7 cellular contexts compared by ENCODE assay signal in genomic region chr22:46052801-46053562, GRCh38.
DNase-seq lines count a peak whose midpoint lies in the region; ATAC-seq, FAIRE-seq and TF ChIP-seq lines count a peak whose summit lies in the region.

No MANE protein-coding gene starts in this region.

- no peaks in the 10 kb centered on the region for H3K36me3 ChIP-seq in astrocyte (ENCODE audit: insufficient read depth, low read length)
- no peaks in the 10 kb centered on the region for H3K36me3 ChIP-seq in keratinocyte (ENCODE audit: control insufficient read depth in 2 of 2, extremely low read depth in 1 of 2, insufficient read depth in 2 of 2, low read length in 2 of 2)

- H2AFZ ChIP-seq in astrocyte (ENCODE audit: low read depth, low read length): peak overlapping the region; percentile 68
- no peak overlapping the region for H2AFZ ChIP-seq in keratinocyte (ENCODE audit: control insufficient read depth, low read length)

- FAIRE-seq in GM12891 (lab: Jason Lieb, UNC): peak; percentile 54
- FAIRE-seq in astrocyte (lab: Jason Lieb, UNC): no peak
- peak; percentile 79 for FAIRE-seq in keratinocyte (lab: Jason Lieb, UNC)

- H3K9me1 ChIP-seq in keratinocyte (ENCODE audit: control insufficient read depth, extremely low read depth, insufficient read depth, low read length): no peaks in the 10 kb centered on the region

- no peaks in the 10 kb centered on the region for H3K4me1 Mint-ChIP-seq in astrocyte (ENCODE audit: low read depth, unreplicated experiment)

- H3K27me3 ChIP-seq in astrocyte (ENCODE audit: insufficient read depth, low read length): no peaks in the 10 kb centered on the region
- H3K27me3 ChIP-seq in keratinocyte (ENCODE audit: control insufficient read depth, extremely low read depth, insufficient read depth, low read length): no peaks in the 10 kb centered on the region

- H3K9ac ChIP-seq in astrocyte (ENCODE audit: low read length) (peak overlapping the region; percentile 86), keratinocyte (ENCODE audit: control insufficient read depth, extremely low read depth, insufficient read depth, low read length) (peak overlapping the region; percentile 87)

- no peaks in the 10 kb centered on the region for H3K36me3 Mint-ChIP-seq in astrocyte (ENCODE audit: low read depth, unreplicated experiment)

- peaks cover 51% of the 10 kb centered on the region for H3K27me3 Mint-ChIP-seq in astrocyte (ENCODE audit: low read depth, unreplicated experiment)

- DNase-seq in GM12891 (ENCODE audit: insufficient read length, low spot score) (no peak), NCI-H748 (lab: John Stamatoyannopoulos, UW; ENCODE audit: unreplicated experiment) (peak; percentile 84), astrocyte (ENCODE audit: low read depth) (peak; percentile 33), keratinocyte (ENCODE audit: low read depth, low spot score) (no peak), DMS79 (lab: John Stamatoyannopoulos, UW) (no peak)
- DNase-seq in stimulated activated CD4-positive, alpha-beta T cell treated with anti-CD3 and anti-CD28 coated beads, Interleukin-4, amount 100 ng/mL, for 1 hour: peak; percentile 21

- peaks cover 55% of the 10 kb centered on the region for H3K4me1 ChIP-seq in astrocyte (ENCODE audit: insufficient read depth, low read length)
- H3K4me1 ChIP-seq in keratinocyte (ENCODE audit: control insufficient read depth, extremely low read depth, insufficient read depth, low read length): peaks cover 79% of the 10 kb centered on the region

- dilution Hi-C loops in keratinocyte (cut with MboI; ENCODE audit: extremely low pct_ligation_motif_present, low sequenced_read_pairs): no loop called here

- H3K4me3 ChIP-seq in astrocyte (ENCODE audit: insufficient read depth, low read depth, low read length) (peak overlapping the region; percentile 53), keratinocyte (ENCODE audit: control insufficient read depth in 2 of 3, extremely low read depth in 1 of 3, insufficient read depth in 2 of 3, low read depth in 1 of 3, low read length in 3 of 3) (peak overlapping the region; percentile 66 to 78 (median 66))

- ATAC-seq in GM19328 (IDR thresholded peaks at IDR 0.05; ENCODE audit: unreplicated experiment): no peak

- no peak overlapping the region for H3K27ac Mint-ChIP-seq in astrocyte (ENCODE audit: unreplicated experiment)

- H3K9me3 ChIP-seq in astrocyte (ENCODE audit: insufficient read depth, low read depth, low read length) (no peaks in the 10 kb centered on the region), keratinocyte (ENCODE audit: control insufficient read depth, low read depth, low read length) (no peaks in the 10 kb centered on the region)

- H4K20me1 ChIP-seq in astrocyte (ENCODE audit: insufficient read depth, low read length) (no peaks in the 10 kb centered on the region), keratinocyte (ENCODE audit: control insufficient read depth, extremely low read depth, insufficient read depth, low read length) (no peaks in the 10 kb centered on the region)

- peak overlapping the region; percentile 88 for H3K4me2 ChIP-seq in astrocyte (ENCODE audit: low read length)
- H3K4me2 ChIP-seq in keratinocyte (ENCODE audit: control insufficient read depth, extremely low read depth, insufficient read depth, low read depth, low read length): peak overlapping the region; percentile 92

- H3K27ac ChIP-seq in astrocyte (ENCODE audit: low read depth, low read length) (peak overlapping the region; percentile 91), keratinocyte (ENCODE audit: control insufficient read depth, insufficient read depth, low read length) (peak overlapping the region; percentile 86)

- no peak overlapping the region for H3K4me3 Mint-ChIP-seq in astrocyte (ENCODE audit: unreplicated experiment)

- peaks cover 3% of the 10 kb centered on the region for H3K9me3 Mint-ChIP-seq in astrocyte (ENCODE audit: unreplicated experiment)

- TF ChIP-seq CTCF in astrocyte (IDR thresholded peaks at IDR 0.05; ENCODE audit: insufficient read depth, low read depth, low read length) (no peak), keratinocyte (optimal IDR thresholded peaks at IDR 0.05 in 1 of 3, IDR thresholded peaks at IDR 0.05 in 1 of 3, conservative IDR thresholded peaks at IDR 0.05 in 1 of 3; ENCODE audit: extremely low read depth in 1 of 3, insufficient read depth in 2 of 3, low read length in 3 of 3) (peak in 1 of 3 experiments; percentile 8)

- TF ChIP-seq POLR2A in GM12891 (IDR thresholded peaks at IDR 0.05; ENCODE audit: low read depth, low read length): no peak

- peaks cover 79% of the 10 kb centered on the region for H3K79me2 ChIP-seq in astrocyte (ENCODE audit: insufficient read depth, low read length)
- peaks cover 55% of the 10 kb centered on the region for H3K79me2 ChIP-seq in keratinocyte (ENCODE audit: control insufficient read depth, insufficient read depth, low read length)

TF ChIP-seq in GM12891, 5 proteins besides CTCF, POLR2A, EP300 and RAD21:
- no peak for TF ChIP-seq SPI1 (IDR thresholded peaks at IDR 0.05; ENCODE audit: low read depth, low read length)
- TF ChIP-seq PAX5 (IDR thresholded peaks at IDR 0.05; ENCODE audit: insufficient read depth, low read length, severe bottlenecking): no peak
- TF ChIP-seq POU2F2 (IDR thresholded peaks at IDR 0.05; ENCODE audit: low read depth, low read length): no peak
- TF ChIP-seq POLR2AphosphoS5 (IDR thresholded peaks at IDR 0.05; ENCODE audit: low read depth, low read length): no peak
- no peak for TF ChIP-seq TAF1 (IDR thresholded peaks at IDR 0.05; ENCODE audit: low read depth, low read length)

Comparison
In these comparisons a context has a peak if more than half of its experiments do, and no peak if none do; other contexts are left out.
1. DNase-seq: peak in NCI-H748 (single experiment), astrocyte (single experiment) and stimulated activated CD4-positive, alpha-beta T cell treated with anti-CD3 and anti-CD28 coated beads, Interleukin-4, amount 100 ng/mL, for 1 hour (single experiment); none in GM12891 (single experiment), keratinocyte (single experiment) and DMS79 (single experiment).